In the genomic region with DNA sequence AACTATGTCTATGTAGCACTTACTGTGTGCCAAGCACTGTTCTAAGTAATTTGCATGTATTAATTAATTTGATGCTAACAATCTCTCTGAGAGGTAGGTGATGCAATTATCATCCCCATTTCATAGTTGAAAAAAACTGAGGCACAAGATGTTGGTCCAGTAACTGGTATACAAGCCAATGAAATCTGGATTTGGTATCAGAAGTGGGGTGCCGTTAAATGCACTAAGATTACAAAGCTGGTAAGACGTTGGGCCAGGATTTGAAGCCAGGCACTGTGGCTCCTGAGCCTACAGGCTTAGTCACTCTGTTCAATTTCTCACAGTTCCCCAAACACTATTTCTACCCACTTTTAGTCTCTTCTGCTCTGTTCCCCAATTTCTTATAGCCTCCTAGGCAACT, we compare ENCODE assay signal across 28 cellular contexts.
"Had no signal": no experiment of that assay in that cellular context is flagged by ENCODE, and none has a peak within 500 bp of the region (broad histone marks: within the 10 kb centered on the region; RNA-seq: fewer than 3 reads in every experiment).

No MANE protein-coding gene starts in this region.

- DNase-seq: colonic mucosa; cortex of kidney; dermis blood vessel endothelial cell; dorsolateral prefrontal cortex; effector CD4-positive, alpha-beta T cell; effector CD8-positive, alpha-beta T cell; effector memory CD4-positive, alpha-beta T cell; effector memory CD8-positive, alpha-beta T cell; endodermal cell; erythroblast; esophagus squamous epithelium; foreskin fibroblast; foreskin keratinocyte; foreskin melanocyte; gastrocnemius medialis; glutamatergic neuron; head of caudate nucleus; heart left ventricle; heart right ventricle had no signal

- H3K9me3 ChIP-seq: colonic mucosa, gastrocnemius medialis had no signal

- H3K4me3 ChIP-seq: colonic mucosa, dorsolateral prefrontal cortex, esophagus muscularis mucosa, esophagus squamous epithelium, gastroesophageal sphincter, heart left ventricle, heart right ventricle, hepatocyte had no signal

- ATAC-seq: effector memory CD8-positive, alpha-beta T cell; esophagus mucosa; foreskin keratinocyte; gastrocnemius medialis; gastroesophageal sphincter; heart left ventricle; heart right ventricle had no signal

- H3K27ac ChIP-seq: colonic mucosa, dorsolateral prefrontal cortex, epithelial cell of prostate, esophagus muscularis mucosa, esophagus squamous epithelium, foreskin keratinocyte, gastrocnemius medialis, gastroesophageal sphincter, heart left ventricle, heart right ventricle, hepatocyte had no signal

- H3K36me3 ChIP-seq: colonic mucosa, esophagus muscularis mucosa, esophagus squamous epithelium, gastrocnemius medialis, gastroesophageal sphincter, heart left ventricle, heart right ventricle had no signal

- H3K79me2 ChIP-seq: hepatocyte had no signal

- H2AFZ ChIP-seq: hepatocyte had no signal

- H3K27me3 ChIP-seq: colonic mucosa, dorsolateral prefrontal cortex, foreskin keratinocyte, gastrocnemius medialis, hepatocyte had no signal

- H3K4me2 ChIP-seq: hepatocyte had no signal

- FAIRE-seq: colon, endometrium, endothelial cell of umbilical vein, frontal cortex had no signal

- H3K4me1 ChIP-seq: colonic mucosa, esophagus muscularis mucosa, esophagus squamous epithelium, foreskin keratinocyte, gastrocnemius medialis, gastroesophageal sphincter, heart left ventricle, heart right ventricle had no signal
